16 cellular contexts compared by ENCODE assay signal in the genomic region with DNA sequence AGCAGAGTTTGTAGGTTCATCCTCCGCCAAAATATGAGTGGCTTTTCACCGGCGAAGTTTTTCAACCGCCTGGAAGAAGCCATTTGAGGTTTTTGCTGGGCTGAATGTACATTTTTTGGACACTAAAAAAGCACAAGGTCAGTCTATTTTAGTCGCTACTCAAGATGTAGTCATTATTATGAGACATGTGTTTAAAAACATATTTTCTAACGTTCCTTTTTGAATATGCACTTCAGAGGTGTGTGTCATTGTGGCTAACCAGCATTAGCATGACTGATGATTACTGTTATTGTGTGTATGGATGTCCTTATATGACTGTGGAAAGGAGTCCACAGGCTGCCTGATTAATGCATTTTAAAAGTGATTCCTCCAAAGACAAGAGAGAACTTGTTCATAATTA.
DNase-seq lines count a peak whose midpoint lies in the region; ATAC-seq lines count a peak whose summit lies in the region.
"Had no signal": no experiment of that assay in that cellular context is flagged by ENCODE, and none has a peak within 500 bp of the region (broad histone marks: within the 10 kb centered on the region; RNA-seq: fewer than 3 reads in every experiment).

No MANE protein-coding gene starts in this region.

- no peak for ATAC-seq in activated T-cell treated with anti-CD3 and anti-CD28 coated beads, Interleukin-2, amount 50 U/mL, for 4 hours
- ATAC-seq: natural killer cell had no signal

- H3K4me3 Mint-ChIP-seq in activated T-cell treated with anti-CD3 and anti-CD28 coated beads, Interleukin-2, amount 50 U/mL, for 4 hours = no peak overlapping the region
- H3K4me3 Mint-ChIP-seq: natural killer cell; T-helper 2 cell treated with Interferon-gamma antibody and Interleukin-4, amounts not matched to agents 5 μg/mL and 100 μg/mL, for 36 hours had no signal

- no peaks in the 10 kb centered on the region for H3K27me3 Mint-ChIP-seq in activated T-cell treated with anti-CD3 and anti-CD28 coated beads, Interleukin-2, amount 50 U/mL, for 4 hours (ENCODE audit: low read depth)
- H3K27me3 Mint-ChIP-seq: progenitor cell of endocrine pancreas had no signal

- H3K4me1 Mint-ChIP-seq in activated T-cell treated with anti-CD3 and anti-CD28 coated beads, Interleukin-2, amount 50 U/mL, for 4 hours (ENCODE audit: low read depth) = no peaks in the 10 kb centered on the region
- H3K4me1 Mint-ChIP-seq: natural killer cell had no signal

- no peaks in the 10 kb centered on the region for H3K36me3 Mint-ChIP-seq in activated T-cell treated with anti-CD3 and anti-CD28 coated beads, Interleukin-2, amount 50 U/mL, for 4 hours (ENCODE audit: insufficient read depth)
- H3K36me3 Mint-ChIP-seq: natural killer cell had no signal

- H3K27ac ChIP-seq in epithelial cell of prostate = peak overlapping the region; percentile 83

- DNase-seq in ELR (ENCODE audit: low read depth) = peak; percentile 91
- DNase-seq in RPMI7951 (ENCODE audit: low read depth) = peak; percentile 77
- peak; percentile 92 for DNase-seq in epithelial cell of prostate (ENCODE audit: low read depth, low spot score)
- peak; percentile 79 for DNase-seq in non-pigmented ciliary epithelial cell (ENCODE audit: low read depth)
- DNase-seq in NOMO-1 treated with dmso at 0.1 percent for 144 hours (lab: John Stamatoyannopoulos, UW; ENCODE audit: unreplicated experiment) = no peak
- no peak for DNase-seq in inferior parietal cortex (ENCODE audit: extremely low spot score)
- no peak for DNase-seq in activated T-cell treated with anti-CD3 and anti-CD28 coated beads, Interleukin-2, amount 50 U/mL, for 4 hours
- no peak for DNase-seq in LoVo (ENCODE audit: low spot score)
- DNase-seq: BE2C, DMS 273 treated with DMSO at 0.1 percent for 48 hours, MM.1S, natural killer cell, NCI-H1694 treated with DMSO at 0.1 percent for 48 hours, SHP77 treated with DMSO at 0.1 percent for 48 hours had no signal

- H3K9me3 Mint-ChIP-seq in activated T-cell treated with anti-CD3 and anti-CD28 coated beads, Interleukin-2, amount 50 U/mL, for 4 hours = peaks cover 16% of the 10 kb centered on the region

Comparison
In these comparisons a context has a peak if more than half of its experiments do, and no peak if none do; other contexts are left out.
1. DNase-seq: peak in ELR (single experiment), RPMI7951 (single experiment), epithelial cell of prostate (single experiment) and non-pigmented ciliary epithelial cell (single experiment); none in NOMO-1 treated with dmso at 0.1 percent for 144 hours (single experiment), inferior parietal cortex (single experiment), activated T-cell treated with anti-CD3 and anti-CD28 coated beads, Interleukin-2, amount 50 U/mL, for 4 hours (single experiment) and LoVo (single experiment).